19 cellular contexts compared by ENCODE assay signal in genomic region chr2:80822999-80823398, GRCh38.
"Had no signal": no experiment of that assay in that cellular context is flagged by ENCODE, and none has a peak within 500 bp of the region (broad histone marks: within the 10 kb centered on the region; RNA-seq: fewer than 3 reads in every experiment).

No MANE protein-coding gene starts in this region.

- H3K9me3 ChIP-seq: SJCRH30 had no signal

- H3K27ac ChIP-seq: SJCRH30 had no signal

- FAIRE-seq: RCC 7860 had no signal

- H3K4me3 ChIP-seq: SJCRH30 had no signal

- DNase-seq: IMR-90, Karpas-422, KG1, MM.1S, NCI-H1092 treated with DMSO at 0.1 percent for 48 hours, NCI-H1436 treated with DMSO at 0.1 percent for 48 hours, NCI-H1694, NCI-H187 treated with DMSO at 0.1 percent for 48 hours, NCI-H2029 treated with DMSO at 0.1 percent for 48 hours, NCI-H2171 treated with DMSO at 0.1 percent for 48 hours, NCI-H345, NCI-H446 treated with DMSO at 0.1 percent for 48 hours, NCI-H510A treated with DMSO at 0.1 percent for 48 hours, NCI-H526, RPMI8226, SHP77 treated with DMSO at 0.1 percent for 48 hours, SJCRH30 had no signal

- ATAC-seq: SK-N-SH treated with all-trans-retinoic acid at 6 μM for 48 hours had no signal

- H3K36me3 ChIP-seq: SJCRH30 had no signal

- H3K27me3 ChIP-seq: SJCRH30 had no signal

- H3K4me1 ChIP-seq: SJCRH30 had no signal
